Comparison of ENCODE assay signal across 1 cellular context in the genomic region with DNA sequence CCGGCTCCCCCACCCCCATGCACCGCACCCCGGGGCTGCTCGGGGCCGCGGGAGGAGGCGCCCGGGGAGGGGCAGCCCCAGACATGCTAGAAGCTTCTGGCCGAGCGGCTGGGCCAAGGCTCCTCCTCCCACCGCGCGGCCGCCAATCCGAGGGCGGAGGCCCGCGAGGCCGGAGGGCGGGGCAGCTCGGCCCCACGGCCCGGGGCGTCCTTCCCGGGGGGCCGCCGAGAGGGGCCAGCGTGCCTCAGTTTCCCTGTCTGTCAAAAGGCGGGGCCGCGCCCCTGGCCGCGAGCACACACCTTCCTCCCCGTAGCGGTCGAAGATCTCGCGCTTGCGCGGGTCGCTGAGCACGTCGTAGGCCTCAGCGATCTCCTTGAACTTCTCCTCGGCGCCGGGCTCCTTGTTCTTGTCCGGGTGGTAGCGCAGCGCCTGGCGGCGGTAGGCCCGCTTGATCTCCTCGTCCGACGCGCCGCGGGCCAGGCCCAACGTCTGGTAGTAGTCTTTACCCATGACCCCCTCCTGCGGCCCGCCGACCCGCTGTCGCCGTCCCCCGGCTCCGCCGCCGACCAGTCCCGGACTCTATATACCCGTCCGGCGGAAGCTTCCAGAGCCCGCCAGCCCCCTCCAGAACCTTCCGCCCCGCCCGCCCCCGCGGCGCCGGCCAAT.
TF ChIP-seq lines count a peak whose summit lies in the region.

A gene (minus strand): TSS at position 558 of the 666 bp plus-strand sequence. CDS start 48 bp downstream, at position 510.

TF ChIP-seq in HepG2, 621 proteins besides CTCF, POLR2A, EP300 and RAD21 (continued from another document and continues in another):
- no peak for TF ChIP-seq ZNF101 (CRISPR knock-in tag; IDR thresholded peaks at IDR 0.05; ENCODE audit: borderline replicate concordance, low read depth)
- TF ChIP-seq, protein P1, sequence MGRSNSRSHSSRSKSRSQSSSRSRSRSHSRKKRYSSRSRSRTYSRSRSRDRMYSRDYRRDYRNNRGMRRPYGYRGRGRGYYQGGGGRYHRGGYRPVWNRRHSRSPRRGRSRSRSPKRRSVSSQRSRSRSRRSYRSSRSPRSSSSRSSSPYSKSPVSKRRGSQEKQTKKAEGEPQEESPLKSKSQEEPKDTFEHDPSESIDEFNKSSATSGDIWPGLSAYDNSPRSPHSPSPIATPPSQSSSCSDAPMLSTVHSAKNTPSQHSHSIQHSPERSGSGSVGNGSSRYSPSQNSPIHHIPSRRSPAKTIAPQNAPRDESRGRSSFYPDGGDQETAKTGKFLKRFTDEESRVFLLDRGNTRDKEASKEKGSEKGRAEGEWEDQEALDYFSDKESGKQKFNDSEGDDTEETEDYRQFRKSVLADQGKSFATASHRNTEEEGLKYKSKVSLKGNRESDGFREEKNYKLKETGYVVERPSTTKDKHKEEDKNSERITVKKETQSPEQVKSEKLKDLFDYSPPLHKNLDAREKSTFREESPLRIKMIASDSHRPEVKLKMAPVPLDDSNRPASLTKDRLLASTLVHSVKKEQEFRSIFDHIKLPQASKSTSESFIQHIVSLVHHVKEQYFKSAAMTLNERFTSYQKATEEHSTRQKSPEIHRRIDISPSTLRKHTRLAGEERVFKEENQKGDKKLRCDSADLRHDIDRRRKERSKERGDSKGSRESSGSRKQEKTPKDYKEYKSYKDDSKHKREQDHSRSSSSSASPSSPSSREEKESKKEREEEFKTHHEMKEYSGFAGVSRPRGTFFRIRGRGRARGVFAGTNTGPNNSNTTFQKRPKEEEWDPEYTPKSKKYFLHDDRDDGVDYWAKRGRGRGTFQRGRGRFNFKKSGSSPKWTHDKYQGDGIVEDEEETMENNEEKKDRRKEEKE (IDR thresholded peaks at IDR 0.05), result no peak
- TF ChIP-seq CBX2 (IDR thresholded peaks at IDR 0.05; ENCODE audit: low read depth, low read length), result no peak
- TF ChIP-seq CBX2 (CRISPR knock-in tag; IDR thresholded peaks at IDR 0.05; ENCODE audit: low read depth), result no peak
- peak; percentile 74; the same call in 1 of the 2 replicates for TF ChIP-seq CAMTA2 (CRISPR knock-in tag; IDR thresholded peaks at IDR 0.05; ENCODE audit: borderline replicate concordance)
- TF ChIP-seq EEA1 (CRISPR knock-in tag; IDR thresholded peaks at IDR 0.05; ENCODE audit: borderline replicate concordance), result no peak
- TF ChIP-seq BRD4 (CRISPR knock-in tag; IDR thresholded peaks at IDR 0.05), result 0 out of 2 replicates have a peak, but pooled peaks have one; percentile 50
- TF ChIP-seq MED1 (CRISPR knock-in tag; IDR thresholded peaks at IDR 0.05), result peak; percentile 38; the same call in 1 of the 2 replicates
- 0 out of 2 replicates have a peak, but pooled peaks have one; percentile 51 for TF ChIP-seq ADNP (CRISPR knock-in tag; IDR thresholded peaks at IDR 0.05)
- TF ChIP-seq ZNF619 (CRISPR knock-in tag; IDR thresholded peaks at IDR 0.05), result no peak
- no peak for TF ChIP-seq CREB1 (IDR thresholded peaks at IDR 0.05)
- no peak for TF ChIP-seq CREB1 (CRISPR knock-in tag; IDR thresholded peaks at IDR 0.05)
- no peak for TF ChIP-seq ZNF572 (CRISPR knock-in tag; IDR thresholded peaks at IDR 0.05)
- no peak; the same call in 1 of the 2 replicates for TF ChIP-seq KDM5A (IDR thresholded peaks at IDR 0.05; ENCODE audit: borderline replicate concordance, low read length)
- no peak for TF ChIP-seq NR2F1 (CRISPR knock-in tag; IDR thresholded peaks at IDR 0.05)
- TF ChIP-seq, protein P2, sequence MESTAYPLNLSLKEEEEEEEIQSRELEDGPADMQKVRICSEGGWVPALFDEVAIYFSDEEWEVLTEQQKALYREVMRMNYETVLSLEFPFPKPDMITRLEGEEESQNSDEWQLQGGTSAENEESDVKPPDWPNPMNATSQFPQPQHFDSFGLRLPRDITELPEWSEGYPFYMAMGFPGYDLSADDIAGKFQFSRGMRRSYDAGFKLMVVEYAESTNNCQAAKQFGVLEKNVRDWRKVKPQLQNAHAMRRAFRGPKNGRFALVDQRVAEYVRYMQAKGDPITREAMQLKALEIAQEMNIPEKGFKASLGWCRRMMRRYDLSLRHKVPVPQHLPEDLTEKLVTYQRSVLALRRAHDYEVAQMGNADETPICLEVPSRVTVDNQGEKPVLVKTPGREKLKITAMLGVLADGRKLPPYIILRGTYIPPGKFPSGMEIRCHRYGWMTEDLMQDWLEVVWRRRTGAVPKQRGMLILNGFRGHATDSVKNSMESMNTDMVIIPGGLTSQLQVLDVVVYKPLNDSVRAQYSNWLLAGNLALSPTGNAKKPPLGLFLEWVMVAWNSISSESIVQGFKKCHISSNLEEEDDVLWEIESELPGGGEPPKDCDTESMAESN (CRISPR knock-in tag; conservative IDR thresholded peaks at IDR 0.05), result peak; percentile 78
- TF ChIP-seq KDM4B (CRISPR knock-in tag; IDR thresholded peaks at IDR 0.05), result no peak; the same call in 1 of the 2 replicates
- 0 out of 2 replicates have a peak, but pooled peaks have one; percentile 46 for TF ChIP-seq ZBTB1 (CRISPR knock-in tag; IDR thresholded peaks at IDR 0.05; ENCODE audit: borderline replicate concordance)
- TF ChIP-seq, protein P3, sequence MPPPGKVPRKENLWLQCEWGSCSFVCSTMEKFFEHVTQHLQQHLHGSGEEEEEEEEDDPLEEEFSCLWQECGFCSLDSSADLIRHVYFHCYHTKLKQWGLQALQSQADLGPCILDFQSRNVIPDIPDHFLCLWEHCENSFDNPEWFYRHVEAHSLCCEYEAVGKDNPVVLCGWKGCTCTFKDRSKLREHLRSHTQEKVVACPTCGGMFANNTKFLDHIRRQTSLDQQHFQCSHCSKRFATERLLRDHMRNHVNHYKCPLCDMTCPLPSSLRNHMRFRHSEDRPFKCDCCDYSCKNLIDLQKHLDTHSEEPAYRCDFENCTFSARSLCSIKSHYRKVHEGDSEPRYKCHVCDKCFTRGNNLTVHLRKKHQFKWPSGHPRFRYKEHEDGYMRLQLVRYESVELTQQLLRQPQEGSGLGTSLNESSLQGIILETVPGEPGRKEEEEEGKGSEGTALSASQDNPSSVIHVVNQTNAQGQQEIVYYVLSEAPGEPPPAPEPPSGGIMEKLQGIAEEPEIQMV (CRISPR knock-in tag; IDR thresholded peaks at IDR 0.05; ENCODE audit: low read depth), result no peak
- TF ChIP-seq, protein P4, sequence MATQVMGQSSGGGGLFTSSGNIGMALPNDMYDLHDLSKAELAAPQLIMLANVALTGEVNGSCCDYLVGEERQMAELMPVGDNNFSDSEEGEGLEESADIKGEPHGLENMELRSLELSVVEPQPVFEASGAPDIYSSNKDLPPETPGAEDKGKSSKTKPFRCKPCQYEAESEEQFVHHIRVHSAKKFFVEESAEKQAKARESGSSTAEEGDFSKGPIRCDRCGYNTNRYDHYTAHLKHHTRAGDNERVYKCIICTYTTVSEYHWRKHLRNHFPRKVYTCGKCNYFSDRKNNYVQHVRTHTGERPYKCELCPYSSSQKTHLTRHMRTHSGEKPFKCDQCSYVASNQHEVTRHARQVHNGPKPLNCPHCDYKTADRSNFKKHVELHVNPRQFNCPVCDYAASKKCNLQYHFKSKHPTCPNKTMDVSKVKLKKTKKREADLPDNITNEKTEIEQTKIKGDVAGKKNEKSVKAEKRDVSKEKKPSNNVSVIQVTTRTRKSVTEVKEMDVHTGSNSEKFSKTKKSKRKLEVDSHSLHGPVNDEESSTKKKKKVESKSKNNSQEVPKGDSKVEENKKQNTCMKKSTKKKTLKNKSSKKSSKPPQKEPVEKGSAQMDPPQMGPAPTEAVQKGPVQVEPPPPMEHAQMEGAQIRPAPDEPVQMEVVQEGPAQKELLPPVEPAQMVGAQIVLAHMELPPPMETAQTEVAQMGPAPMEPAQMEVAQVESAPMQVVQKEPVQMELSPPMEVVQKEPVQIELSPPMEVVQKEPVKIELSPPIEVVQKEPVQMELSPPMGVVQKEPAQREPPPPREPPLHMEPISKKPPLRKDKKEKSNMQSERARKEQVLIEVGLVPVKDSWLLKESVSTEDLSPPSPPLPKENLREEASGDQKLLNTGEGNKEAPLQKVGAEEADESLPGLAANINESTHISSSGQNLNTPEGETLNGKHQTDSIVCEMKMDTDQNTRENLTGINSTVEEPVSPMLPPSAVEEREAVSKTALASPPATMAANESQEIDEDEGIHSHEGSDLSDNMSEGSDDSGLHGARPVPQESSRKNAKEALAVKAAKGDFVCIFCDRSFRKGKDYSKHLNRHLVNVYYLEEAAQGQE (IDR thresholded peaks at IDR 0.05; ENCODE audit: borderline replicate concordance in 1 of 2, low read depth in 1 of 2, low read length in 2 of 2), result peak in 1 of 2 experiments; percentile 40; a peak in 1 of 4 replicates
- peak; percentile 46 for TF ChIP-seq NFYB (CRISPR knock-in tag; IDR thresholded peaks at IDR 0.05)
- TF ChIP-seq, protein P5, sequence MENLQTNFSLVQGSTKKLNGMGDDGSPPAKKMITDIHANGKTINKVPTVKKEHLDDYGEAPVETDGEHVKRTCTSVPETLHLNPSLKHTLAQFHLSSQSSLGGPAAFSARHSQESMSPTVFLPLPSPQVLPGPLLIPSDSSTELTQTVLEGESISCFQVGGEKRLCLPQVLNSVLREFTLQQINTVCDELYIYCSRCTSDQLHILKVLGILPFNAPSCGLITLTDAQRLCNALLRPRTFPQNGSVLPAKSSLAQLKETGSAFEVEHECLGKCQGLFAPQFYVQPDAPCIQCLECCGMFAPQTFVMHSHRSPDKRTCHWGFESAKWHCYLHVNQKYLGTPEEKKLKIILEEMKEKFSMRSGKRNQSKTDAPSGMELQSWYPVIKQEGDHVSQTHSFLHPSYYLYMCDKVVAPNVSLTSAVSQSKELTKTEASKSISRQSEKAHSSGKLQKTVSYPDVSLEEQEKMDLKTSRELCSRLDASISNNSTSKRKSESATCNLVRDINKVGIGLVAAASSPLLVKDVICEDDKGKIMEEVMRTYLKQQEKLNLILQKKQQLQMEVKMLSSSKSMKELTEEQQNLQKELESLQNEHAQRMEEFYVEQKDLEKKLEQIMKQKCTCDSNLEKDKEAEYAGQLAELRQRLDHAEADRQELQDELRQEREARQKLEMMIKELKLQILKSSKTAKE (CRISPR knock-in tag; IDR thresholded peaks at IDR 0.05; ENCODE audit: borderline replicate concordance), result no peak
- no peak for TF ChIP-seq ZNF121 (CRISPR knock-in tag; IDR thresholded peaks at IDR 0.05)
- TF ChIP-seq RFX1 (IDR thresholded peaks at IDR 0.05), result no peak
- TF ChIP-seq, protein P6, sequence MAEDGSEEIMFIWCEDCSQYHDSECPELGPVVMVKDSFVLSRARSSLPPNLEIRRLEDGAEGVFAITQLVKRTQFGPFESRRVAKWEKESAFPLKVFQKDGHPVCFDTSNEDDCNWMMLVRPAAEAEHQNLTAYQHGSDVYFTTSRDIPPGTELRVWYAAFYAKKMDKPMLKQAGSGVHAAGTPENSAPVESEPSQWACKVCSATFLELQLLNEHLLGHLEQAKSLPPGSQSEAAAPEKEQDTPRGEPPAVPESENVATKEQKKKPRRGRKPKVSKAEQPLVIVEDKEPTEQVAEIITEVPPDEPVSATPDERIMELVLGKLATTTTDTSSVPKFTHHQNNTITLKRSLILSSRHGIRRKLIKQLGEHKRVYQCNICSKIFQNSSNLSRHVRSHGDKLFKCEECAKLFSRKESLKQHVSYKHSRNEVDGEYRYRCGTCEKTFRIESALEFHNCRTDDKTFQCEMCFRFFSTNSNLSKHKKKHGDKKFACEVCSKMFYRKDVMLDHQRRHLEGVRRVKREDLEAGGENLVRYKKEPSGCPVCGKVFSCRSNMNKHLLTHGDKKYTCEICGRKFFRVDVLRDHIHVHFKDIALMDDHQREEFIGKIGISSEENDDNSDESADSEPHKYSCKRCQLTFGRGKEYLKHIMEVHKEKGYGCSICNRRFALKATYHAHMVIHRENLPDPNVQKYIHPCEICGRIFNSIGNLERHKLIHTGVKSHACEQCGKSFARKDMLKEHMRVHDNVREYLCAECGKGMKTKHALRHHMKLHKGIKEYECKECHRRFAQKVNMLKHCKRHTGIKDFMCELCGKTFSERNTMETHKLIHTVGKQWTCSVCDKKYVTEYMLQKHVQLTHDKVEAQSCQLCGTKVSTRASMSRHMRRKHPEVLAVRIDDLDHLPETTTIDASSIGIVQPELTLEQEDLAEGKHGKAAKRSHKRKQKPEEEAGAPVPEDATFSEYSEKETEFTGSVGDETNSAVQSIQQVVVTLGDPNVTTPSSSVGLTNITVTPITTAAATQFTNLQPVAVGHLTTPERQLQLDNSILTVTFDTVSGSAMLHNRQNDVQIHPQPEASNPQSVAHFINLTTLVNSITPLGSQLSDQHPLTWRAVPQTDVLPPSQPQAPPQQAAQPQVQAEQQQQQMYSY (CRISPR knock-in tag; IDR thresholded peaks at IDR 0.05), result no peak
- TF ChIP-seq PPARG (CRISPR knock-in tag; conservative IDR thresholded peaks at IDR 0.05), result no peak
- TF ChIP-seq GFI1 (CRISPR knock-in tag; IDR thresholded peaks at IDR 0.05; ENCODE audit: borderline replicate concordance), result no peak
- TF ChIP-seq ZBTB20 (CRISPR knock-in tag; IDR thresholded peaks at IDR 0.05; ENCODE audit: borderline replicate concordance, low read depth), result no peak
- TF ChIP-seq, protein P7, sequence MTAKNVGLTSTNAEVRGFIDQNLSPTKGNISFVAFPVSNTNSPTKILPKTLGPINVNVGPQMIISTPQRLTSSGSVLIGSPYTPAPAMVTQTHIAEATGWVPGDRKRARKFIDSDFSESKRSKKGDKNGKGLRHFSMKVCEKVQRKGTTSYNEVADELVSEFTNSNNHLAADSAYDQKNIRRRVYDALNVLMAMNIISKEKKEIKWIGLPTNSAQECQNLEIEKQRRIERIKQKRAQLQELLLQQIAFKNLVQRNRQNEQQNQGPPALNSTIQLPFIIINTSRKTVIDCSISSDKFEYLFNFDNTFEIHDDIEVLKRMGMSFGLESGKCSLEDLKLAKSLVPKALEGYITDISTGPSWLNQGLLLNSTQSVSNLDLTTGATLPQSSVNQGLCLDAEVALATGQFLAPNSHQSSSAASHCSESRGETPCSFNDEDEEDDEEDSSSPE (CRISPR knock-in tag; IDR thresholded peaks at IDR 0.05), result peak; percentile 14
- TF ChIP-seq ZNF557 (CRISPR knock-in tag; IDR thresholded peaks at IDR 0.05), result 0 out of 2 replicates have a peak, but pooled peaks have one; percentile 53
- TF ChIP-seq ZNF563 (CRISPR knock-in tag; IDR thresholded peaks at IDR 0.05), result peak; percentile 86
- 0 out of 2 replicates have a peak, but pooled peaks have one; percentile 77 for TF ChIP-seq ZNF678 (CRISPR knock-in tag; IDR thresholded peaks at IDR 0.05)
- TF ChIP-seq IRF2 (CRISPR knock-in tag; IDR thresholded peaks at IDR 0.05), result no peak; the same call in none of the 2 replicates
- peak; percentile 26; the same call in 1 of the 2 replicates for TF ChIP-seq ZNF331 (CRISPR knock-in tag; IDR thresholded peaks at IDR 0.05)
- TF ChIP-seq ARID2 (CRISPR knock-in tag; IDR thresholded peaks at IDR 0.05; ENCODE audit: borderline replicate concordance), result no peak
- TF ChIP-seq, protein P8, sequence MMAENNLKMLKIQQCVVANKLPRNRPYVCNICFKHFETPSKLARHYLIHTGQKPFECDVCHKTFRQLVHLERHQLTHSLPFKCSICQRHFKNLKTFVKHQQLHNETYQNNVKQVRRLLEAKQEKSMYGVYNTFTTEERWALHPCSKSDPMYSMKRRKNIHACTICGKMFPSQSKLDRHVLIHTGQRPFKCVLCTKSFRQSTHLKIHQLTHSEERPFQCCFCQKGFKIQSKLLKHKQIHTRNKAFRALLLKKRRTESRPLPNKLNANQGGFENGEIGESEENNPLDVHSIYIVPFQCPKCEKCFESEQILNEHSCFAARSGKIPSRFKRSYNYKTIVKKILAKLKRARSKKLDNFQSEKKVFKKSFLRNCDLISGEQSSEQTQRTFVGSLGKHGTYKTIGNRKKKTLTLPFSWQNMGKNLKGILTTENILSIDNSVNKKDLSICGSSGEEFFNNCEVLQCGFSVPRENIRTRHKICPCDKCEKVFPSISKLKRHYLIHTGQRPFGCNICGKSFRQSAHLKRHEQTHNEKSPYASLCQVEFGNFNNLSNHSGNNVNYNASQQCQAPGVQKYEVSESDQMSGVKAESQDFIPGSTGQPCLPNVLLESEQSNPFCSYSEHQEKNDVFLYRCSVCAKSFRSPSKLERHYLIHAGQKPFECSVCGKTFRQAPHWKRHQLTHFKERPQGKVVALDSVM (CRISPR knock-in tag; IDR thresholded peaks at IDR 0.05), result peak; percentile 78; the same call in 1 of the 2 replicates
